1 cellular context compared by ENCODE assay signal in the genomic region with DNA sequence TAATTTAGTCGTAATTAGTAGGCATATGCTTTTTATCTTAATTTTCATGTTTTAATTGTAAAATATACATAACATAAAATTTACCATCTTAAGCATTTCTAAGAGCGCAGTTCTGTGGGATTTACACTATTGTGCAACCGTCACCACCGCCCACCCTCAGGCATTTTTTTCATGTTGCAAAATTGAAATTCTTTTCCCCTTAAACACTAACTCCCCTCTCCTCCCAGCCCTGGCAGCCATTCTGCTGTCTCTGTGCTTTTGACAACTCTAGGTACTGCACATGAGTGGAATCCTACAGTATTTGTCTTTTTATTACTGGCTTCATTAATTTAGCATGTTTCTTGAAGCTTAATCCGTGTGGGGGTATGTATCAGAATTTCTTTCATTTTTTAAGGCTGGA.
TF ChIP-seq lines count a peak whose summit lies in the region.

No MANE protein-coding gene starts in this region.

TF ChIP-seq in GM23338, 12 proteins besides CTCF, POLR2A, EP300 and RAD21:
- TF ChIP-seq, protein P1, sequence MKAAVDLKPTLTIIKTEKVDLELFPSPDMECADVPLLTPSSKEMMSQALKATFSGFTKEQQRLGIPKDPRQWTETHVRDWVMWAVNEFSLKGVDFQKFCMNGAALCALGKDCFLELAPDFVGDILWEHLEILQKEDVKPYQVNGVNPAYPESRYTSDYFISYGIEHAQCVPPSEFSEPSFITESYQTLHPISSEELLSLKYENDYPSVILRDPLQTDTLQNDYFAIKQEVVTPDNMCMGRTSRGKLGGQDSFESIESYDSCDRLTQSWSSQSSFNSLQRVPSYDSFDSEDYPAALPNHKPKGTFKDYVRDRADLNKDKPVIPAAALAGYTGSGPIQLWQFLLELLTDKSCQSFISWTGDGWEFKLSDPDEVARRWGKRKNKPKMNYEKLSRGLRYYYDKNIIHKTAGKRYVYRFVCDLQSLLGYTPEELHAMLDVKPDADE (IDR thresholded peaks at IDR 0.05): no peak
- TF ChIP-seq EZH2 (IDR thresholded peaks at IDR 0.05; ENCODE audit: low read depth, unreplicated experiment) (no peak), CREB1 (CRISPR knock-in tag; IDR thresholded peaks at IDR 0.05; ENCODE audit: low read depth) (no peak), POLR2AphosphoS5 (IDR thresholded peaks at IDR 0.05; ENCODE audit: low read depth) (no peak), EZH2phosphoT487 (IDR thresholded peaks at IDR 0.05; ENCODE audit: unreplicated experiment) (no peak), ZNF331 (CRISPR knock-in tag; IDR thresholded peaks at IDR 0.05; ENCODE audit: low read depth) (no peak), STAT1 (IDR thresholded peaks at IDR 0.05; ENCODE audit: unreplicated experiment) (no peak), ZNF114 (CRISPR knock-in tag; IDR thresholded peaks at IDR 0.05) (no peak), JUNB (IDR thresholded peaks at IDR 0.05; ENCODE audit: unreplicated experiment) (no peak), NANOG (IDR thresholded peaks at IDR 0.05; ENCODE audit: borderline replicate concordance) (no peak)
- TF ChIP-seq, protein P2, sequence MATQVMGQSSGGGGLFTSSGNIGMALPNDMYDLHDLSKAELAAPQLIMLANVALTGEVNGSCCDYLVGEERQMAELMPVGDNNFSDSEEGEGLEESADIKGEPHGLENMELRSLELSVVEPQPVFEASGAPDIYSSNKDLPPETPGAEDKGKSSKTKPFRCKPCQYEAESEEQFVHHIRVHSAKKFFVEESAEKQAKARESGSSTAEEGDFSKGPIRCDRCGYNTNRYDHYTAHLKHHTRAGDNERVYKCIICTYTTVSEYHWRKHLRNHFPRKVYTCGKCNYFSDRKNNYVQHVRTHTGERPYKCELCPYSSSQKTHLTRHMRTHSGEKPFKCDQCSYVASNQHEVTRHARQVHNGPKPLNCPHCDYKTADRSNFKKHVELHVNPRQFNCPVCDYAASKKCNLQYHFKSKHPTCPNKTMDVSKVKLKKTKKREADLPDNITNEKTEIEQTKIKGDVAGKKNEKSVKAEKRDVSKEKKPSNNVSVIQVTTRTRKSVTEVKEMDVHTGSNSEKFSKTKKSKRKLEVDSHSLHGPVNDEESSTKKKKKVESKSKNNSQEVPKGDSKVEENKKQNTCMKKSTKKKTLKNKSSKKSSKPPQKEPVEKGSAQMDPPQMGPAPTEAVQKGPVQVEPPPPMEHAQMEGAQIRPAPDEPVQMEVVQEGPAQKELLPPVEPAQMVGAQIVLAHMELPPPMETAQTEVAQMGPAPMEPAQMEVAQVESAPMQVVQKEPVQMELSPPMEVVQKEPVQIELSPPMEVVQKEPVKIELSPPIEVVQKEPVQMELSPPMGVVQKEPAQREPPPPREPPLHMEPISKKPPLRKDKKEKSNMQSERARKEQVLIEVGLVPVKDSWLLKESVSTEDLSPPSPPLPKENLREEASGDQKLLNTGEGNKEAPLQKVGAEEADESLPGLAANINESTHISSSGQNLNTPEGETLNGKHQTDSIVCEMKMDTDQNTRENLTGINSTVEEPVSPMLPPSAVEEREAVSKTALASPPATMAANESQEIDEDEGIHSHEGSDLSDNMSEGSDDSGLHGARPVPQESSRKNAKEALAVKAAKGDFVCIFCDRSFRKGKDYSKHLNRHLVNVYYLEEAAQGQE (IDR thresholded peaks at IDR 0.05; ENCODE audit: unreplicated experiment): no peak
- TF ChIP-seq, protein P3, sequence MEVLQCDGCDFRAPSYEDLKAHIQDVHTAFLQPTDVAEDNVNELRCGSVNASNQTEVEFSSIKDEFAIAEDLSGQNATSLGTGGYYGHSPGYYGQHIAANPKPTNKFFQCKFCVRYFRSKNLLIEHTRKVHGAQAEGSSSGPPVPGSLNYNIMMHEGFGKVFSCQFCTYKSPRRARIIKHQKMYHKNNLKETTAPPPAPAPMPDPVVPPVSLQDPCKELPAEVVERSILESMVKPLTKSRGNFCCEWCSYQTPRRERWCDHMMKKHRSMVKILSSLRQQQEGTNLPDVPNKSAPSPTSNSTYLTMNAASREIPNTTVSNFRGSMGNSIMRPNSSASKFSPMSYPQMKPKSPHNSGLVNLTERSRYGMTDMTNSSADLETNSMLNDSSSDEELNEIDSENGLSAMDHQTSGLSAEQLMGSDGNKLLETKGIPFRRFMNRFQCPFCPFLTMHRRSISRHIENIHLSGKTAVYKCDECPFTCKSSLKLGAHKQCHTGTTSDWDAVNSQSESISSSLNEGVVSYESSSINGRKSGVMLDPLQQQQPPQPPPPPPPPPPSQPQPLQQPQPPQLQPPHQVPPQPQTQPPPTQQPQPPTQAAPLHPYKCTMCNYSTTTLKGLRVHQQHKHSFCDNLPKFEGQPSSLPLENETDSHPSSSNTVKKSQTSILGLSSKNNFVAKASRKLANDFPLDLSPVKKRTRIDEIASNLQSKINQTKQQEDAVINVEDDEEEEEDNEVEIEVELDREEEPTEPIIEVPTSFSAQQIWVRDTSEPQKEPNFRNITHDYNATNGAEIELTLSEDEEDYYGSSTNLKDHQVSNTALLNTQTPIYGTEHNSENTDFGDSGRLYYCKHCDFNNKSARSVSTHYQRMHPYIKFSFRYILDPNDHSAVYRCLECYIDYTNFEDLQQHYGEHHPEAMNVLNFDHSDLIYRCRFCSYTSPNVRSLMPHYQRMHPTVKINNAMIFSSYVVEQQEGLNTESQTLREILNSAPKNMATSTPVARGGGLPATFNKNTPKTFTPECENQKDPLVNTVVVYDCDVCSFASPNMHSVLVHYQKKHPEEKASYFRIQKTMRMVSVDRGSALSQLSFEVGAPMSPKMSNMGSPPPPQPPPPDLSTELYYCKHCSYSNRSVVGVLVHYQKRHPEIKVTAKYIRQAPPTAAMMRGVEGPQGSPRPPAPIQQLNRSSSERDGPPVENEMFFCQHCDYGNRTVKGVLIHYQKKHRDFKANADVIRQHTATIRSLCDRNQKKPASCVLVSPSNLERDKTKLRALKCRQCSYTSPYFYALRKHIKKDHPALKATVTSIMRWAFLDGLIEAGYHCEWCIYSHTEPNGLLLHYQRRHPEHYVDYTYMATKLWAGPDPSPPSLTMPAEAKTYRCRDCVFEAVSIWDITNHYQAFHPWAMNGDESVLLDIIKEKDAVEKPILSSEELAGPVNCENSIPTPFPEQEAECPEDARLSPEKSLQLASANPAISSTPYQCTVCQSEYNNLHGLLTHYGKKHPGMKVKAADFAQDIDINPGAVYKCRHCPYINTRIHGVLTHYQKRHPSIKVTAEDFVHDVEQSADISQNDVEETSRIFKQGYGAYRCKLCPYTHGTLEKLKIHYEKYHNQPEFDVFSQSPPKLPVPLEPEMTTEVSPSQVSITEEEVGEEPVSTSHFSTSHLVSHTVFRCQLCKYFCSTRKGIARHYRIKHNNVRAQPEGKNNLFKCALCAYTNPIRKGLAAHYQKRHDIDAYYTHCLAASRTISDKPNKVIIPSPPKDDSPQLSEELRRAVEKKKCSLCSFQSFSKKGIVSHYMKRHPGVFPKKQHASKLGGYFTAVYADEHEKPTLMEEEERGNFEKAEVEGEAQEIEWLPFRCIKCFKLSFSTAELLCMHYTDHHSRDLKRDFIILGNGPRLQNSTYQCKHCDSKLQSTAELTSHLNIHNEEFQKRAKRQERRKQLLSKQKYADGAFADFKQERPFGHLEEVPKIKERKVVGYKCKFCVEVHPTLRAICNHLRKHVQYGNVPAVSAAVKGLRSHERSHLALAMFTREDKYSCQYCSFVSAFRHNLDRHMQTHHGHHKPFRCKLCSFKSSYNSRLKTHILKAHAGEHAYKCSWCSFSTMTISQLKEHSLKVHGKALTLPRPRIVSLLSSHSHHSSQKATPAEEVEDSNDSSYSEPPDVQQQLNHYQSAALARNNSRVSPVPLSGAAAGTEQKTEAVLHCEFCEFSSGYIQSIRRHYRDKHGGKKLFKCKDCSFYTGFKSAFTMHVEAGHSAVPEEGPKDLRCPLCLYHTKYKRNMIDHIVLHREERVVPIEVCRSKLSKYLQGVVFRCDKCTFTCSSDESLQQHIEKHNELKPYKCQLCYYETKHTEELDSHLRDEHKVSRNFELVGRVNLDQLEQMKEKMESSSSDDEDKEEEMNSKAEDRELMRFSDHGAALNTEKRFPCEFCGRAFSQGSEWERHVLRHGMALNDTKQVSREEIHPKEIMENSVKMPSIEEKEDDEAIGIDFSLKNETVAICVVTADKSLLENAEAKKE (CRISPR knock-in tag; IDR thresholded peaks at IDR 0.05): no peak
